ENCODE assay signal across 1 cellular context in the genomic region with DNA sequence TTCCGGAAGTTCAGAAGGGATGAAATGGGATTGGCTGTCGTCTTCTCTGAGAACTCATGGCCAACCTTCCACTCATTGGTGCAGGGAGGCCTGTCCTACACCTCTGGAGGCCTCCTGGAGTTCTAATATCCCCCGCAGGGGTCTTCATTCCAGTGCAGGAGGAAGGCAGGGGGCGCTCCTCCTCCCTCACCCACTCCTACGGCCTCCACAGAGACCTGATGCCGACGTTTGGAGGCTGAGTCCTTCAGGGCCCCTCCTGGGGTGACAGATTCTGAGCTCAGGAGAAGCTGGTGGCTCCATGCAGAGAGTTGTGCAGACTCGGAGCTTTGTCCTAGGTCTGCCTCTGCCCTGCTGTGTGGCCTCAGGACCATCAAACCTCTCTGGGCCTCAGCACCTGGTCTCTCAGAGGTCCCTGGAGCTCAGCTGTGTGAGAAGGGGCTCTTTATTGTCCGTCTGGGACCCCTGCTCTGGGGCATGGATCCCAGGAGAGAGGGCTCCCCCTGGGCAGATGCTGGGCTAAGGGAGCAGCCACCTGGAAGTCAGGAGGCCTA.
TF ChIP-seq lines count a peak whose summit lies in the region.

No MANE protein-coding gene starts in this region.

TF ChIP-seq in GM23338, 12 proteins besides CTCF, POLR2A, EP300 and RAD21:
- TF ChIP-seq, protein P1, sequence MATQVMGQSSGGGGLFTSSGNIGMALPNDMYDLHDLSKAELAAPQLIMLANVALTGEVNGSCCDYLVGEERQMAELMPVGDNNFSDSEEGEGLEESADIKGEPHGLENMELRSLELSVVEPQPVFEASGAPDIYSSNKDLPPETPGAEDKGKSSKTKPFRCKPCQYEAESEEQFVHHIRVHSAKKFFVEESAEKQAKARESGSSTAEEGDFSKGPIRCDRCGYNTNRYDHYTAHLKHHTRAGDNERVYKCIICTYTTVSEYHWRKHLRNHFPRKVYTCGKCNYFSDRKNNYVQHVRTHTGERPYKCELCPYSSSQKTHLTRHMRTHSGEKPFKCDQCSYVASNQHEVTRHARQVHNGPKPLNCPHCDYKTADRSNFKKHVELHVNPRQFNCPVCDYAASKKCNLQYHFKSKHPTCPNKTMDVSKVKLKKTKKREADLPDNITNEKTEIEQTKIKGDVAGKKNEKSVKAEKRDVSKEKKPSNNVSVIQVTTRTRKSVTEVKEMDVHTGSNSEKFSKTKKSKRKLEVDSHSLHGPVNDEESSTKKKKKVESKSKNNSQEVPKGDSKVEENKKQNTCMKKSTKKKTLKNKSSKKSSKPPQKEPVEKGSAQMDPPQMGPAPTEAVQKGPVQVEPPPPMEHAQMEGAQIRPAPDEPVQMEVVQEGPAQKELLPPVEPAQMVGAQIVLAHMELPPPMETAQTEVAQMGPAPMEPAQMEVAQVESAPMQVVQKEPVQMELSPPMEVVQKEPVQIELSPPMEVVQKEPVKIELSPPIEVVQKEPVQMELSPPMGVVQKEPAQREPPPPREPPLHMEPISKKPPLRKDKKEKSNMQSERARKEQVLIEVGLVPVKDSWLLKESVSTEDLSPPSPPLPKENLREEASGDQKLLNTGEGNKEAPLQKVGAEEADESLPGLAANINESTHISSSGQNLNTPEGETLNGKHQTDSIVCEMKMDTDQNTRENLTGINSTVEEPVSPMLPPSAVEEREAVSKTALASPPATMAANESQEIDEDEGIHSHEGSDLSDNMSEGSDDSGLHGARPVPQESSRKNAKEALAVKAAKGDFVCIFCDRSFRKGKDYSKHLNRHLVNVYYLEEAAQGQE (IDR thresholded peaks at IDR 0.05; ENCODE audit: unreplicated experiment) = no peak
- TF ChIP-seq EZH2 (IDR thresholded peaks at IDR 0.05; ENCODE audit: low read depth, unreplicated experiment) (no peak), CREB1 (CRISPR knock-in tag; IDR thresholded peaks at IDR 0.05; ENCODE audit: low read depth) (no peak), ZNF331 (CRISPR knock-in tag; IDR thresholded peaks at IDR 0.05; ENCODE audit: low read depth) (no peak), EZH2phosphoT487 (IDR thresholded peaks at IDR 0.05; ENCODE audit: unreplicated experiment) (no peak), JUNB (IDR thresholded peaks at IDR 0.05; ENCODE audit: unreplicated experiment) (no peak), NANOG (IDR thresholded peaks at IDR 0.05; ENCODE audit: borderline replicate concordance) (no peak)
- TF ChIP-seq, protein P2, sequence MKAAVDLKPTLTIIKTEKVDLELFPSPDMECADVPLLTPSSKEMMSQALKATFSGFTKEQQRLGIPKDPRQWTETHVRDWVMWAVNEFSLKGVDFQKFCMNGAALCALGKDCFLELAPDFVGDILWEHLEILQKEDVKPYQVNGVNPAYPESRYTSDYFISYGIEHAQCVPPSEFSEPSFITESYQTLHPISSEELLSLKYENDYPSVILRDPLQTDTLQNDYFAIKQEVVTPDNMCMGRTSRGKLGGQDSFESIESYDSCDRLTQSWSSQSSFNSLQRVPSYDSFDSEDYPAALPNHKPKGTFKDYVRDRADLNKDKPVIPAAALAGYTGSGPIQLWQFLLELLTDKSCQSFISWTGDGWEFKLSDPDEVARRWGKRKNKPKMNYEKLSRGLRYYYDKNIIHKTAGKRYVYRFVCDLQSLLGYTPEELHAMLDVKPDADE (IDR thresholded peaks at IDR 0.05) = no peak
- TF ChIP-seq, protein P3, sequence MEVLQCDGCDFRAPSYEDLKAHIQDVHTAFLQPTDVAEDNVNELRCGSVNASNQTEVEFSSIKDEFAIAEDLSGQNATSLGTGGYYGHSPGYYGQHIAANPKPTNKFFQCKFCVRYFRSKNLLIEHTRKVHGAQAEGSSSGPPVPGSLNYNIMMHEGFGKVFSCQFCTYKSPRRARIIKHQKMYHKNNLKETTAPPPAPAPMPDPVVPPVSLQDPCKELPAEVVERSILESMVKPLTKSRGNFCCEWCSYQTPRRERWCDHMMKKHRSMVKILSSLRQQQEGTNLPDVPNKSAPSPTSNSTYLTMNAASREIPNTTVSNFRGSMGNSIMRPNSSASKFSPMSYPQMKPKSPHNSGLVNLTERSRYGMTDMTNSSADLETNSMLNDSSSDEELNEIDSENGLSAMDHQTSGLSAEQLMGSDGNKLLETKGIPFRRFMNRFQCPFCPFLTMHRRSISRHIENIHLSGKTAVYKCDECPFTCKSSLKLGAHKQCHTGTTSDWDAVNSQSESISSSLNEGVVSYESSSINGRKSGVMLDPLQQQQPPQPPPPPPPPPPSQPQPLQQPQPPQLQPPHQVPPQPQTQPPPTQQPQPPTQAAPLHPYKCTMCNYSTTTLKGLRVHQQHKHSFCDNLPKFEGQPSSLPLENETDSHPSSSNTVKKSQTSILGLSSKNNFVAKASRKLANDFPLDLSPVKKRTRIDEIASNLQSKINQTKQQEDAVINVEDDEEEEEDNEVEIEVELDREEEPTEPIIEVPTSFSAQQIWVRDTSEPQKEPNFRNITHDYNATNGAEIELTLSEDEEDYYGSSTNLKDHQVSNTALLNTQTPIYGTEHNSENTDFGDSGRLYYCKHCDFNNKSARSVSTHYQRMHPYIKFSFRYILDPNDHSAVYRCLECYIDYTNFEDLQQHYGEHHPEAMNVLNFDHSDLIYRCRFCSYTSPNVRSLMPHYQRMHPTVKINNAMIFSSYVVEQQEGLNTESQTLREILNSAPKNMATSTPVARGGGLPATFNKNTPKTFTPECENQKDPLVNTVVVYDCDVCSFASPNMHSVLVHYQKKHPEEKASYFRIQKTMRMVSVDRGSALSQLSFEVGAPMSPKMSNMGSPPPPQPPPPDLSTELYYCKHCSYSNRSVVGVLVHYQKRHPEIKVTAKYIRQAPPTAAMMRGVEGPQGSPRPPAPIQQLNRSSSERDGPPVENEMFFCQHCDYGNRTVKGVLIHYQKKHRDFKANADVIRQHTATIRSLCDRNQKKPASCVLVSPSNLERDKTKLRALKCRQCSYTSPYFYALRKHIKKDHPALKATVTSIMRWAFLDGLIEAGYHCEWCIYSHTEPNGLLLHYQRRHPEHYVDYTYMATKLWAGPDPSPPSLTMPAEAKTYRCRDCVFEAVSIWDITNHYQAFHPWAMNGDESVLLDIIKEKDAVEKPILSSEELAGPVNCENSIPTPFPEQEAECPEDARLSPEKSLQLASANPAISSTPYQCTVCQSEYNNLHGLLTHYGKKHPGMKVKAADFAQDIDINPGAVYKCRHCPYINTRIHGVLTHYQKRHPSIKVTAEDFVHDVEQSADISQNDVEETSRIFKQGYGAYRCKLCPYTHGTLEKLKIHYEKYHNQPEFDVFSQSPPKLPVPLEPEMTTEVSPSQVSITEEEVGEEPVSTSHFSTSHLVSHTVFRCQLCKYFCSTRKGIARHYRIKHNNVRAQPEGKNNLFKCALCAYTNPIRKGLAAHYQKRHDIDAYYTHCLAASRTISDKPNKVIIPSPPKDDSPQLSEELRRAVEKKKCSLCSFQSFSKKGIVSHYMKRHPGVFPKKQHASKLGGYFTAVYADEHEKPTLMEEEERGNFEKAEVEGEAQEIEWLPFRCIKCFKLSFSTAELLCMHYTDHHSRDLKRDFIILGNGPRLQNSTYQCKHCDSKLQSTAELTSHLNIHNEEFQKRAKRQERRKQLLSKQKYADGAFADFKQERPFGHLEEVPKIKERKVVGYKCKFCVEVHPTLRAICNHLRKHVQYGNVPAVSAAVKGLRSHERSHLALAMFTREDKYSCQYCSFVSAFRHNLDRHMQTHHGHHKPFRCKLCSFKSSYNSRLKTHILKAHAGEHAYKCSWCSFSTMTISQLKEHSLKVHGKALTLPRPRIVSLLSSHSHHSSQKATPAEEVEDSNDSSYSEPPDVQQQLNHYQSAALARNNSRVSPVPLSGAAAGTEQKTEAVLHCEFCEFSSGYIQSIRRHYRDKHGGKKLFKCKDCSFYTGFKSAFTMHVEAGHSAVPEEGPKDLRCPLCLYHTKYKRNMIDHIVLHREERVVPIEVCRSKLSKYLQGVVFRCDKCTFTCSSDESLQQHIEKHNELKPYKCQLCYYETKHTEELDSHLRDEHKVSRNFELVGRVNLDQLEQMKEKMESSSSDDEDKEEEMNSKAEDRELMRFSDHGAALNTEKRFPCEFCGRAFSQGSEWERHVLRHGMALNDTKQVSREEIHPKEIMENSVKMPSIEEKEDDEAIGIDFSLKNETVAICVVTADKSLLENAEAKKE (CRISPR knock-in tag; IDR thresholded peaks at IDR 0.05) = no peak
